Comparison of ENCODE assay signal across 9 cellular contexts in the genomic region with DNA sequence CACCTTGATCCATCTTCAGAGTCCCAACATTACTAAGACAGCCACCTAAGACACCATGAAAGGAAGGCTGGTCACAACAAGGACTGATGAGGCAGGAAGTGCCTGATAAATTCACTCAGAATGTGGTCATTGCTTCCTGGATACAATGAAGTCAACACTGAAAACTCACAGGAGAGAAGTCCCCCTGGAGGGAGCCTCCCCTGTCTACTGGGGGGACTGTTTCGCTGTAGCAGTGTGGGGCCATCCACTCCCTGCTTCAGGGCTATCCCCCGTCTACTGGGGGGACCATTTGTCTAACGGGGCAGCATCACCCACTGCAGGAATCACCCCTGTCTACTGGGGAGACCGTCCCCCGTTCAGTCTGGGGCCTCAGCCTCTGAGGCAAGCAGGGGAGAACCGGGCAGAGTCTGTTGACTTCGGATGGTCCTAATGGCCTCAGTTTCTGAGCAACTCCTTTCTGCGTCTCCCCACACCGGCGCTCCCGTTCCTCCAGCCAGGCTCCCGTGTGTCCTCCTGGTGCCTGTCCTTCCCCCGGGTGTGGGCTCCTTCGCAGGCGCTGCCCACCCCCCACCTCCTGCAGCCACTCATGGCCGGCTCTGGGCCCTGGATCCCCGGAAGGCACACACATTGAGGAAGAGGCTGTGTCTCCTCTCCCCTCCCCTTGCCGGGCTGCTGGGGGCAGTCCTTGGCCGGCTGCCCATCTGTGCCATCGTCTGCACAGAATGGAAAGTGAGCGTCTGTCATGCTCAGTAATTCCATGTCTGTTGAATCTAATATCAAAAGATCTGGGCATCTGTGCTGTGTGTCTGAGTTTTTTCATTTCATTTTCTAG. TPM values are rescaled to one million over a fixed set of nuclear protein-coding genes. Genes with fewer than 3 reads are reported as not detected.
DNase-seq lines count a peak whose midpoint lies in the region; ATAC-seq, FAIRE-seq and TF ChIP-seq lines count a peak whose summit lies in the region.
"Had no signal": no experiment of that assay in that cellular context is flagged by ENCODE, and none has a peak within 500 bp of the region (broad histone marks: within the 10 kb centered on the region; RNA-seq: fewer than 3 reads in every experiment).

No MANE protein-coding gene starts in this region.

- H3K4me2 ChIP-seq in K562 (ENCODE audit: insufficient read depth, low read length), result no peak overlapping the region; the same call in 1 of the 2 replicates

- H3K4me1 ChIP-seq in K562 (replicated peaks in 1 of 2; ENCODE audit: control insufficient read depth in 2 of 2, insufficient read depth in 2 of 2, low read length in 2 of 2) (peaks cover 4 to 53% of the 10 kb centered on the region in 2 experiments; a peak in 4 of 5 replicates), pancreas (peaks cover 3 to 8% (median 5%) of the 10 kb centered on the region in 3 donors)

- H3K36me3 ChIP-seq in K562 (ENCODE audit: control insufficient read depth, insufficient read depth, low read length), result peaks cover 4% of the 10 kb centered on the region; the same call in 1 of the 3 replicates
- no peaks in the 10 kb centered on the region for H3K36me3 ChIP-seq in pancreas

- POLR2A ChIA-PET in K562 (lab: Yijun Ruan, JAX), result interaction anchor here (0.7 kb wide), 1 partner anchor 1522 kb away, joined by 3 read pairs; no protein-coding TSS in a partner anchor

- H3K9me1 ChIP-seq in K562 (ENCODE audit: control insufficient read depth, insufficient read depth, low read length), result no peaks in the 10 kb centered on the region

- H3K9ac ChIP-seq in K562 (ENCODE audit: insufficient read depth in 1 of 2, low read depth in 2 of 2, low read length in 2 of 2), result peak overlapping the region in 1 of 2 experiments; percentile 59; a peak in 2 of 4 replicates

- TF ChIP-seq POLR2A in K562 (conservative IDR thresholded peaks at IDR 0.05) (no peak), GM18505 (IDR thresholded peaks at IDR 0.05; ENCODE audit: borderline replicate concordance, extremely low read depth, insufficient read depth, insufficient read length) (no peak)

- BruUV-seq in K562 (replicated peaks; lab: Mats Ljungman, UMichigan), result no TSS peak

- TF ChIP-seq EP300 in K562 (IDR thresholded peaks at IDR 0.05; ENCODE audit: low read length), result no peak

- CTCF ChIA-PET in K562 (lab: Yijun Ruan, JAX; ENCODE audit: low intra/inter-chr PET ratio), result no interaction called here

- peak; percentile 5 for ATAC-seq in K562
- peak in 3 of 4 donors; percentile 9 to 17 (median 12) for ATAC-seq in pancreas
- ATAC-seq in GM18505 (IDR thresholded peaks at IDR 0.05; ENCODE audit: unreplicated experiment), result no peak
- no peak for ATAC-seq in HG03342 (IDR thresholded peaks at IDR 0.05; ENCODE audit: unreplicated experiment)
- ATAC-seq: psoas muscle had no signal

- H3K9me3 ChIP-seq in K562 (replicated peaks; ENCODE audit: control insufficient read depth, insufficient read depth, low read depth, low read length), result no peaks in the 10 kb centered on the region
- H3K9me3 ChIP-seq in pancreas, result no peaks in the 10 kb centered on the region
- H3K9me3 ChIP-seq: psoas muscle had no signal

- H4K20me1 ChIP-seq in K562 (replicated peaks; ENCODE audit: control insufficient read depth, insufficient read depth, low read length), result peaks cover 3% of the 10 kb centered on the region

- H3K27me3 ChIP-seq in K562 (ENCODE audit: control insufficient read depth in 2 of 2, insufficient read depth in 2 of 2, low read length in 2 of 2) (peaks cover 12 to 38% of the 10 kb centered on the region in 2 experiments), pancreas (no peaks in the 10 kb centered on the region)

- H3K27ac ChIP-seq in K562 (ENCODE audit: extremely low read depth, low read depth, low read length) (no peak overlapping the region), pancreas (no peak overlapping the region)
- H3K27ac ChIP-seq: psoas muscle had no signal

- intact Hi-C loops in K562 (cut with micrococcal nuclease), result no loop called here
- intact Hi-C loops in pancreas (cut with DNase I), result no loop called here

- H2AFZ ChIP-seq in K562 (ENCODE audit: low read depth, low read length), result peak overlapping the region; percentile 2; the same call in 1 of the 2 replicates

- TF ChIP-seq CTCF in K562 (IDR thresholded peaks at IDR 0.05 in 2 of 3, conservative IDR thresholded peaks at IDR 0.05 in 1 of 3; ENCODE audit: insufficient read depth in 2 of 3, low read depth in 1 of 3, low read length in 3 of 3) (no peak), pancreas (IDR thresholded peaks at IDR 0.05) (no peak)

- no peaks in the 10 kb centered on the region for H3K79me2 ChIP-seq in K562 (ENCODE audit: control insufficient read depth, insufficient read depth, low read length)

- in situ Hi-C loops in K562 (cut with MboI), result loop anchor here (10.0 kb wide), 1 partner anchor 1472 kb away; no protein-coding TSS in a partner anchor

- FAIRE-seq in K562 (lab: Jason Lieb, UNC), result no peak
- no peak for FAIRE-seq in pancreas (lab: Jason Lieb, UNC)

- WGBS in K562 (ENCODE audit: insufficient coverage, low coverage, missing lambda C conversion rate), result 14% methylated on average over 21 of the region's 21 CpGs
- WGBS in pancreas, 2 donors, result 24 to 29% methylated on average over 21 of the region's 21 CpGs

- H3K4me3 ChIP-seq in K562, result no peak overlapping the region
- no peak overlapping the region for H3K4me3 ChIP-seq in pancreas
- H3K4me3 ChIP-seq: psoas muscle had no signal

- TF ChIP-seq RAD21 in K562 (CRISPR knock-in tag; conservative IDR thresholded peaks at IDR 0.05 in 1 of 2, IDR thresholded peaks at IDR 0.05 in 1 of 2), result no peak

- peak; percentile 61 for DNase-seq in NCI-H82 (lab: John Stamatoyannopoulos, UW)
- DNase-seq in NCI-H82 treated with DMSO at 0.1 percent for 48 hours (lab: John Stamatoyannopoulos, UW; ENCODE audit: unreplicated experiment), result no peak
- peak; percentile 41 for DNase-seq in NCI-H1105 treated with DMSO at 0.1 percent for 48 hours (lab: John Stamatoyannopoulos, UW)
- DNase-seq in K562 (ENCODE audit: extremely low read depth in 1 of 4, low spot score in 3 of 4), result peak in 2 of 4 experiments; percentile 29 to 32
- peak in 1 of 6 donors; percentile 63 for DNase-seq in pancreas
- DNase-seq in DMS79 treated with DMSO at 0.1 percent for 48 hours (lab: John Stamatoyannopoulos, UW), result no peak

TF ChIP-seq in K562, 482 proteins besides CTCF, POLR2A, EP300 and RAD21 (continues in another document):
- TF ChIP-seq NFIC (IDR thresholded peaks at IDR 0.05), result peak; percentile 66
- TF ChIP-seq CREM (IDR thresholded peaks at IDR 0.05; ENCODE audit: low read depth), result no peak
- no peak for TF ChIP-seq CHD2 (IDR thresholded peaks at IDR 0.05; ENCODE audit: low read depth, low read length)
- no peak for TF ChIP-seq ZNF512 (tag; IDR thresholded peaks at IDR 0.05)
- peak; percentile 40; the same call in 1 of the 2 replicates for TF ChIP-seq ETV1 (tag; conservative IDR thresholded peaks at IDR 0.05; ENCODE audit: low read depth)
- TF ChIP-seq ZBED1 (IDR thresholded peaks at IDR 0.05), result no peak
- TF ChIP-seq ZNF511 (CRISPR knock-in tag; IDR thresholded peaks at IDR 0.05), result no peak
- TF ChIP-seq SRSF3 (IDR thresholded peaks at IDR 0.05; ENCODE audit: insufficient read depth, low read length), result no peak
- no peak for TF ChIP-seq POLR2H (tag; IDR thresholded peaks at IDR 0.05; ENCODE audit: low read depth)
- no peak for TF ChIP-seq TCFL5 (CRISPR knock-in tag; conservative IDR thresholded peaks at IDR 0.05)
- 0 out of 2 replicates have a peak, but pooled peaks have one; percentile 18 for TF ChIP-seq ELF1 (tag; IDR thresholded peaks at IDR 0.05)
- no peak for TF ChIP-seq ZNF143 (CRISPR knock-in tag; IDR thresholded peaks at IDR 0.05)

RNA-seq across cellular contexts. Expression of gene DNAJB6, which starts 59.9 kb away (rescaled TPM):
- total RNA-seq in K562 (2011; cell fraction: chromatin; rRNA removed; ENCODE audit: low replicate concordance), result 136 and 330 TPM in 2 replicates
- total RNA-seq in K562 (2011; cell fraction: nucleolus; rRNA removed), result 82.5 and 83.7 TPM in 2 replicates
- total RNA-seq in K562 (2011; cell fraction: nucleoplasm; rRNA removed), result 139 and 175 TPM in 2 replicates
- total RNA-seq in K562 (2014; rRNA removed) (116 and 147 TPM in 2 replicates), K562 (2014; rRNA removed; fragmentation: Illumina TruSeq; extraction: Trizol) (135 and 158 TPM in 2 replicates), K562 (2015; rRNA removed; fragmentation: Illumina TruSeq; extraction: Trizol) (132 and 149 TPM in 2 replicates), K562 (2021) (128 and 131 TPM in 2 replicates), pancreas (10 to 100 TPM; 23.0 to 49.4 (median 28.2) TPM)
- polyA plus RNA-seq in K562 (2011; rRNA removed) (63.1 and 84.5 TPM in 2 replicates), K562 (2014; fragmentation: Illumina TruSeq; extraction: Trizol) (158 and 225 TPM in 2 replicates), K562 (2014; fragmentation: Nextera tagmentation; extraction: Ambion mirVana) (100 to 1,000 TPM in 1 of 2 experiments, 10 to 100 TPM in 1; 96.6 to 100 TPM), K562 (2014; rRNA removed) (135 and 158 TPM in 2 replicates), pancreas (10 to 100 TPM; 34.6 to 47.9 TPM)
- polyA plus RNA-seq in K562 (2011; cell fraction: cytosol; rRNA removed), result 30.0 and 41.8 TPM in 2 replicates
- 45.6 and 48.0 TPM in 2 replicates for polyA plus RNA-seq in K562 (2011; cell fraction: nucleus; rRNA removed)
- polyA plus RNA-seq in K562 (2012), result 109 and 130 TPM in 2 replicates
- polyA minus RNA-seq in K562 (2011; rRNA and poly(A)+ RNA removed), result 60.6 and 70.5 TPM in 2 replicates
- polyA minus RNA-seq in K562 (2011; cell fraction: cytosol; rRNA and poly(A)+ RNA removed), result 59.2 and 63.5 TPM in 2 replicates
- 39.3 and 44.5 TPM in 2 replicates for polyA minus RNA-seq in K562 (2011; cell fraction: nucleus; rRNA and poly(A)+ RNA removed)

Comparison
In these comparisons a context has a peak if more than half of its experiments do, and no peak if none do; other contexts are left out.
1. DNase-seq: peak in NCI-H82 (single experiment) and NCI-H1105 treated with DMSO at 0.1 percent for 48 hours (single experiment); none in NCI-H82 treated with DMSO at 0.1 percent for 48 hours (single experiment) and DMS79 treated with DMSO at 0.1 percent for 48 hours (single experiment).
2. ATAC-seq: peak in K562 (single experiment) and pancreas (3 of 4); none in GM18505 (single experiment) and HG03342 (single experiment).